8 cellular contexts compared by ENCODE assay signal in genomic region chr9:104961238-104961637, GRCh38. TPM values are rescaled to one million over a fixed set of nuclear protein-coding genes. Genes with fewer than 3 reads are reported as not detected.
DNase-seq lines count a peak whose midpoint lies in the region; ATAC-seq and TF ChIP-seq lines count a peak whose summit lies in the region.

No MANE protein-coding gene starts in this region.

- no peak overlapping the region for H3K27ac ChIP-seq in CD8-positive, alpha-beta memory T cell (ENCODE audit: low read depth, low read length)
- peak overlapping the region; percentile 84 for H3K27ac ChIP-seq in HUES48 (ENCODE audit: low read depth, low read length)
- no peak overlapping the region for H3K27ac ChIP-seq in mammary epithelial cell (ENCODE audit: insufficient read depth, low read depth, low read length)

- H3K27ac Mint-ChIP-seq in CD8-positive, alpha-beta memory T cell: peak overlapping the region in 1 of 8 donors; percentile 56
- no peak overlapping the region for H3K27ac Mint-ChIP-seq in T-cell
- no peak overlapping the region for H3K27ac Mint-ChIP-seq in osteocyte (ENCODE audit: unreplicated experiment)

- BruUV-seq in mammary epithelial cell (replicated peaks; lab: Mats Ljungman, UMichigan): no TSS peak

- no peaks in the 10 kb centered on the region for H3K36me3 Mint-ChIP-seq in CD8-positive, alpha-beta memory T cell
- no peaks in the 10 kb centered on the region for H3K36me3 Mint-ChIP-seq in T-cell
- H3K36me3 Mint-ChIP-seq in osteocyte (ENCODE audit: unreplicated experiment): no peaks in the 10 kb centered on the region

- H3K4me1 Mint-ChIP-seq in CD8-positive, alpha-beta memory T cell: peaks cover 7 to 24% (median 14%) of the 10 kb centered on the region in 3 donors
- H3K4me1 Mint-ChIP-seq in T-cell (peaks cover 24 to 28% (median 26%) of the 10 kb centered on the region in 3 donors), osteocyte (ENCODE audit: unreplicated experiment) (peaks cover 20% of the 10 kb centered on the region)

- intact Hi-C loops in mammary epithelial cell (cut with micrococcal nuclease): no loop called here

- H3K36me3 ChIP-seq in CD8-positive, alpha-beta memory T cell (ENCODE audit: insufficient read depth, low read length): no peaks in the 10 kb centered on the region
- H3K36me3 ChIP-seq in HUES48 (ENCODE audit: control insufficient read depth, insufficient read depth, low read length): no peaks in the 10 kb centered on the region
- no peaks in the 10 kb centered on the region for H3K36me3 ChIP-seq in mammary epithelial cell (ENCODE audit: insufficient read depth, low read length)

- TF ChIP-seq CTCF in mammary epithelial cell (conservative IDR thresholded peaks at IDR 0.05 in 1 of 2, IDR thresholded peaks at IDR 0.05 in 1 of 2; ENCODE audit: extremely low read depth in 1 of 2, insufficient read depth in 1 of 2, low read depth in 1 of 2, low read length in 2 of 2) (no peak), osteocyte (IDR thresholded peaks at IDR 0.05) (no peak)

- peak overlapping the region; percentile 60 for H2AFZ ChIP-seq in mammary epithelial cell (ENCODE audit: low read depth, low read length)

- H3K4me3 Mint-ChIP-seq in CD8-positive, alpha-beta memory T cell: no peak overlapping the region
- H3K4me3 Mint-ChIP-seq in T-cell (no peak overlapping the region), osteocyte (ENCODE audit: unreplicated experiment) (no peak overlapping the region)

- peaks cover 9% of the 10 kb centered on the region for H3K4me1 ChIP-seq in CD8-positive, alpha-beta memory T cell (ENCODE audit: insufficient read depth, low read length)
- H3K4me1 ChIP-seq in HUES48 (ENCODE audit: control insufficient read depth, insufficient read depth, low read length): peaks cover 22% of the 10 kb centered on the region
- peaks cover 11% of the 10 kb centered on the region for H3K4me1 ChIP-seq in mammary epithelial cell (ENCODE audit: insufficient read depth, low read length)

- peak; percentile 7 to 55 (median 19) for DNase-seq in CD8-positive, alpha-beta memory T cell
- peak in 28 of 34 experiments; percentile 3 to 40 (median 20) for DNase-seq in T-cell
- peak; percentile 71 for DNase-seq in mammary epithelial cell
- DNase-seq in renal cortical epithelial cell (ENCODE audit: low read depth): peak; percentile 11
- no peak for DNase-seq in NCI-H1092 (lab: John Stamatoyannopoulos, UW)
- DNase-seq in osteocyte (ENCODE audit: extremely low spot score, unreplicated experiment): no peak

- ATAC-seq in GM21515 (IDR thresholded peaks at IDR 0.05; ENCODE audit: unreplicated experiment) (peak; percentile 69), T-cell (replicated peaks in 1 of 4) (peak; percentile 89 to 98 (median 94))

- H3K27me3 ChIP-seq in CD8-positive, alpha-beta memory T cell (ENCODE audit: insufficient read depth, low read length, poor library complexity, severe bottlenecking): no peaks in the 10 kb centered on the region
- H3K27me3 ChIP-seq in HUES48 (ENCODE audit: control insufficient read depth, insufficient read depth, low read length): no peaks in the 10 kb centered on the region
- H3K27me3 ChIP-seq in mammary epithelial cell (ENCODE audit: insufficient read depth, low read length): peaks cover 3% of the 10 kb centered on the region

- POLR2A ChIA-PET in CD8-positive, alpha-beta memory T cell (lab: Charles Lee): no interaction called here
- POLR2A ChIA-PET in T-cell (lab: Charles Lee): no interaction called here

- H3K9ac ChIP-seq in HUES48 (ENCODE audit: low read depth, low read length) (no peak overlapping the region), mammary epithelial cell (ENCODE audit: insufficient read depth, low read length) (no peak overlapping the region)

- in situ Hi-C loops in mammary epithelial cell (cut with MboI; ENCODE audit: low sequenced_read_pairs in 2 of 2): no loop called here

- no peaks in the 10 kb centered on the region for H4K20me1 ChIP-seq in mammary epithelial cell (ENCODE audit: insufficient read depth, low read length)

- no peaks in the 10 kb centered on the region for H3K79me2 ChIP-seq in mammary epithelial cell (ENCODE audit: insufficient read depth, low read length)

- peak overlapping the region; percentile 31 for H3K4me2 ChIP-seq in mammary epithelial cell (ENCODE audit: insufficient read depth, low read depth, low read length)

- dilution Hi-C loops in mammary epithelial cell (cut with HindIII; ENCODE audit: low sequenced_read_pairs): no loop called here

- 70% methylated on average over 5 of the region's 5 CpGs for WGBS in mammary epithelial cell (ENCODE audit: low coverage, missing lambda C conversion rate)

- H3K9me3 ChIP-seq in CD8-positive, alpha-beta memory T cell (ENCODE audit: low read length): no peaks in the 10 kb centered on the region
- H3K9me3 ChIP-seq in HUES48 (ENCODE audit: control insufficient read depth, insufficient read depth, low read length): no peaks in the 10 kb centered on the region
- H3K9me3 ChIP-seq in mammary epithelial cell (replicated peaks; ENCODE audit: insufficient read depth, low read length): no peaks in the 10 kb centered on the region

- H3K4me3 ChIP-seq in CD8-positive, alpha-beta memory T cell (ENCODE audit: low read length): no peak overlapping the region
- H3K4me3 ChIP-seq in HUES48 (ENCODE audit: low read depth, low read length): no peak overlapping the region
- no peak overlapping the region for H3K4me3 ChIP-seq in mammary epithelial cell (replicated peaks in 1 of 3; ENCODE audit: insufficient read depth in 1 of 3, low read depth in 2 of 3, low read length in 3 of 3)

- CTCF ChIA-PET in CD8-positive, alpha-beta memory T cell (lab: Charles Lee): no interaction called here
- CTCF ChIA-PET in T-cell (lab: Charles Lee): no interaction called here
- CTCF ChIA-PET in mammary epithelial cell (lab: Charles Lee; ENCODE audit: low non-redundant PET): interaction anchor here (0.6 kb wide), 1 partner anchor 93 kb away, joined by 3 read pairs; no protein-coding TSS in a partner anchor

- H3K27me3 Mint-ChIP-seq in CD8-positive, alpha-beta memory T cell: peaks cover 10 to 30% of the 10 kb centered on the region in 2 donors
- no peaks in the 10 kb centered on the region for H3K27me3 Mint-ChIP-seq in T-cell
- no peaks in the 10 kb centered on the region for H3K27me3 Mint-ChIP-seq in osteocyte (ENCODE audit: unreplicated experiment)

- peaks cover 0 to 2% (median 0%) of the 10 kb centered on the region in 5 donors for H3K9me3 Mint-ChIP-seq in CD8-positive, alpha-beta memory T cell
- no peaks in the 10 kb centered on the region for H3K9me3 Mint-ChIP-seq in T-cell
- no peaks in the 10 kb centered on the region for H3K9me3 Mint-ChIP-seq in osteocyte (ENCODE audit: unreplicated experiment)

RNA-seq across cellular contexts. Expression of gene ABCA1, which starts 33.3 kb away (rescaled TPM):
- total RNA-seq in CD8-positive, alpha-beta memory T cell: under 1 TPM; 0.83 to 0.89 TPM
- not detected for polyA plus RNA-seq in CD8-positive, alpha-beta memory T cell
- 1 to 10 TPM in 2 of 5 donors, under 1 TPM in 3; 0.41 to 4.7 (median 0.62) TPM for total RNA-seq in T-cell
- 10 to 100 TPM; 22.5 to 48.2 TPM for total RNA-seq in mammary epithelial cell
- polyA plus RNA-seq in mammary epithelial cell: 5.7 TPM
- polyA minus RNA-seq in mammary epithelial cell: 31.9 TPM
- total RNA-seq in renal cortical epithelial cell: 25.7 and 48.2 TPM in 2 replicates
- total RNA-seq in osteocyte: 49.5 and 51.1 TPM in 2 replicates

Comparison
In these comparisons a context has a peak if more than half of its experiments do, and no peak if none do; other contexts are left out.
1. DNase-seq: peak in CD8-positive, alpha-beta memory T cell (5 of 5), T-cell (28 of 34), mammary epithelial cell (single experiment) and renal cortical epithelial cell (single experiment); none in NCI-H1092 (single experiment) and osteocyte (single experiment).